12 cellular contexts compared by ENCODE assay signal in genomic region chr16:12315330-12316138, GRCh38.
DNase-seq lines count a peak whose midpoint lies in the region; ATAC-seq, FAIRE-seq and TF ChIP-seq lines count a peak whose summit lies in the region.
"Had no signal": no experiment of that assay in that cellular context is flagged by ENCODE, and none has a peak within 500 bp of the region (broad histone marks: within the 10 kb centered on the region; RNA-seq: fewer than 3 reads in every experiment).

No MANE protein-coding gene starts in this region.

- H3K4me1 Mint-ChIP-seq in activated naive CD8-positive, alpha-beta T cell treated with anti-CD3 and anti-CD28 coated beads, Interleukin-2, amount 10 ng/mL, durations not matched to agents 7 days and 5 days: no peaks in the 10 kb centered on the region
- H3K4me1 Mint-ChIP-seq in activated naive CD8-positive, alpha-beta T cell treated with anti-CD3 and anti-CD28 coated beads, Interleukin-2, amount 50 U/mL, for 24 hours: peaks cover 8% of the 10 kb centered on the region
- peaks cover 75% of the 10 kb centered on the region for H3K4me1 Mint-ChIP-seq in endodermal cell

- H3K4me1 ChIP-seq in endodermal cell (ENCODE audit: control insufficient read depth, insufficient read depth, low read length) (peaks cover 36% of the 10 kb centered on the region), transverse colon (peaks cover 5 to 40% (median 16%) of the 10 kb centered on the region in 4 donors)

- H3K9me3 Mint-ChIP-seq in activated naive CD8-positive, alpha-beta T cell treated with anti-CD3 and anti-CD28 coated beads, Interleukin-2, amount 10 ng/mL, durations not matched to agents 7 days and 5 days: peaks cover 5% of the 10 kb centered on the region
- no peaks in the 10 kb centered on the region for H3K9me3 Mint-ChIP-seq in activated naive CD8-positive, alpha-beta T cell treated with anti-CD3 and anti-CD28 coated beads, Interleukin-2, amount 50 U/mL, for 24 hours
- no peaks in the 10 kb centered on the region for H3K9me3 Mint-ChIP-seq in endodermal cell

- FAIRE-seq in HTR-8/SVneo (lab: Jason Lieb, UNC): no peak
- FAIRE-seq: endothelial cell of umbilical vein had no signal

- TF ChIP-seq CTCF in endodermal cell (conservative IDR thresholded peaks at IDR 0.05) (no peak), transverse colon (IDR thresholded peaks at IDR 0.05) (no peak)

- intact Hi-C loops in transverse colon (cut with DNase I; ENCODE audit: low total_unique reads): no loop called here

- POLR2A ChIA-PET in activated naive CD8-positive, alpha-beta T cell treated with anti-CD3 and anti-CD28 coated beads, Interleukin-2, amount 10 ng/mL, durations not matched to agents 7 days and 5 days (lab: Charles Lee): no interaction called here

- in situ Hi-C loops in transverse colon (cut with MboI; ENCODE audit: low pct_ligation_motif_present in 1 of 4, low pct_unique_long_range_greater_than_20kb in 1 of 4, low sequenced_read_pairs in 3 of 4): no loop called here

- no peaks in the 10 kb centered on the region for H3K27me3 Mint-ChIP-seq in activated naive CD8-positive, alpha-beta T cell treated with anti-CD3 and anti-CD28 coated beads, Interleukin-2, amount 10 ng/mL, durations not matched to agents 7 days and 5 days
- no peaks in the 10 kb centered on the region for H3K27me3 Mint-ChIP-seq in activated naive CD8-positive, alpha-beta T cell treated with anti-CD3 and anti-CD28 coated beads, Interleukin-2, amount 50 U/mL, for 24 hours
- H3K27me3 Mint-ChIP-seq in endodermal cell (ENCODE audit: insufficient read depth): peaks cover 34% of the 10 kb centered on the region

- H3K4me3 Mint-ChIP-seq in activated naive CD8-positive, alpha-beta T cell treated with anti-CD3 and anti-CD28 coated beads, Interleukin-2, amount 10 ng/mL, durations not matched to agents 7 days and 5 days: no peak overlapping the region
- no peak overlapping the region for H3K4me3 Mint-ChIP-seq in activated naive CD8-positive, alpha-beta T cell treated with anti-CD3 and anti-CD28 coated beads, Interleukin-2, amount 50 U/mL, for 24 hours
- H3K4me3 Mint-ChIP-seq in endodermal cell: no peak overlapping the region

- TF ChIP-seq EP300 in transverse colon (IDR thresholded peaks at IDR 0.05; ENCODE audit: low read depth): no peak

- H3K27ac Mint-ChIP-seq in activated naive CD8-positive, alpha-beta T cell treated with anti-CD3 and anti-CD28 coated beads, Interleukin-2, amount 10 ng/mL, durations not matched to agents 7 days and 5 days: peak overlapping the region; percentile 50
- no peak overlapping the region for H3K27ac Mint-ChIP-seq in activated naive CD8-positive, alpha-beta T cell treated with anti-CD3 and anti-CD28 coated beads, Interleukin-2, amount 50 U/mL, for 24 hours
- no peak overlapping the region for H3K27ac Mint-ChIP-seq in endodermal cell

- TF ChIP-seq POLR2A in transverse colon (IDR thresholded peaks at IDR 0.05): no peak

- H3K27ac ChIP-seq in endodermal cell (ENCODE audit: low read depth, low read length) (no peak overlapping the region), transverse colon (peak overlapping the region in 2 of 4 donors; percentile 23 to 25)

- peak overlapping the region; percentile 33 for H3K4me3 ChIP-seq in endodermal cell (ENCODE audit: low read length)
- no peak overlapping the region for H3K4me3 ChIP-seq in transverse colon

- H3K9me3 ChIP-seq in endodermal cell (ENCODE audit: control insufficient read depth, low read length) (no peaks in the 10 kb centered on the region), transverse colon (no peaks in the 10 kb centered on the region)

- no peak for DNase-seq in activated naive CD8-positive, alpha-beta T cell treated with anti-CD3 and anti-CD28 coated beads, Interleukin-2, amount 10 ng/mL, durations not matched to agents 7 days and 5 days
- no peak for DNase-seq in activated naive CD8-positive, alpha-beta T cell treated with anti-CD3 and anti-CD28 coated beads, Interleukin-2, amount 50 U/mL, for 24 hours
- DNase-seq in NCI-H748 (lab: John Stamatoyannopoulos, UW; ENCODE audit: unreplicated experiment): peak; percentile 66
- DNase-seq in endodermal cell: no peak
- peak; percentile 55 for DNase-seq in transverse colon
- no peak for DNase-seq in HTR-8/SVneo (ENCODE audit: insufficient read length, low spot score)
- DNase-seq: cerebellar nuclear complex, occipital lobe had no signal

- peaks cover 2% of the 10 kb centered on the region for H3K36me3 Mint-ChIP-seq in activated naive CD8-positive, alpha-beta T cell treated with anti-CD3 and anti-CD28 coated beads, Interleukin-2, amount 10 ng/mL, durations not matched to agents 7 days and 5 days
- H3K36me3 Mint-ChIP-seq in activated naive CD8-positive, alpha-beta T cell treated with anti-CD3 and anti-CD28 coated beads, Interleukin-2, amount 50 U/mL, for 24 hours (ENCODE audit: low read depth): peaks cover 2% of the 10 kb centered on the region
- H3K36me3 Mint-ChIP-seq in endodermal cell (ENCODE audit: low read depth): no peaks in the 10 kb centered on the region

- H3K27me3 ChIP-seq in endodermal cell (ENCODE audit: control insufficient read depth, insufficient read depth, low read length, poor library complexity, severe bottlenecking) (no peaks in the 10 kb centered on the region), transverse colon (no peaks in the 10 kb centered on the region)

- no peak overlapping the region for H3K9ac ChIP-seq in endodermal cell (ENCODE audit: extremely low read depth, low read length, poor library complexity, severe bottlenecking)

- ATAC-seq in activated naive CD8-positive, alpha-beta T cell treated with anti-CD3 and anti-CD28 coated beads, Interleukin-2, amount 10 ng/mL, durations not matched to agents 7 days and 5 days (ENCODE audit: low read depth): no peak
- no peak for ATAC-seq in activated naive CD8-positive, alpha-beta T cell treated with anti-CD3 and anti-CD28 coated beads, Interleukin-2, amount 50 U/mL, for 24 hours
- ATAC-seq in GM18858 (IDR thresholded peaks at IDR 0.05; ENCODE audit: unreplicated experiment) (no peak), HG03565 (IDR thresholded peaks at IDR 0.05; ENCODE audit: unreplicated experiment) (no peak)
- ATAC-seq: Panc1 had no signal

- H3K36me3 ChIP-seq in endodermal cell (ENCODE audit: control insufficient read depth, insufficient read depth, low read length) (no peaks in the 10 kb centered on the region), transverse colon (no peaks in the 10 kb centered on the region)

- WGBS in endodermal cell (ENCODE audit: insufficient coverage in 1 of 2, insufficient read length in 1 of 2), 2 experiments: 74 to 83% methylated on average over 7 of the region's 8 CpGs
- 69 to 76% methylated on average over 5 to 8 of the region's 8 CpGs for WGBS in transverse colon (ENCODE audit: low coverage in 1 of 2), 2 donors

Comparison
In these comparisons a context has a peak if more than half of its experiments do, and no peak if none do; other contexts are left out.
1. DNase-seq: peak in NCI-H748 (single experiment) and transverse colon (single experiment); none in activated naive CD8-positive, alpha-beta T cell treated with anti-CD3 and anti-CD28 coated beads, Interleukin-2, amount 10 ng/mL, durations not matched to agents 7 days and 5 days (single experiment), activated naive CD8-positive, alpha-beta T cell treated with anti-CD3 and anti-CD28 coated beads, Interleukin-2, amount 50 U/mL, for 24 hours (single experiment), endodermal cell (single experiment) and HTR-8/SVneo (single experiment).